Comparison of ENCODE assay signal across 6 cellular contexts in genomic region chr17:8189041-8189710, GRCh38. TPM values are rescaled to one million over a fixed set of nuclear protein-coding genes. Genes with fewer than 3 reads are reported as not detected.
DNase-seq lines count a peak whose midpoint lies in the region; ATAC-seq, FAIRE-seq and TF ChIP-seq lines count a peak whose summit lies in the region.

No MANE protein-coding gene starts in this region.

- H3K27me3 Mint-ChIP-seq in GM23338 (ENCODE audit: insufficient read depth, low read depth, poor library complexity), result peaks cover 15% of the 10 kb centered on the region
- H3K27me3 Mint-ChIP-seq in activated naive CD4-positive, alpha-beta T cell treated with anti-CD3 and anti-CD28 coated beads for 36 hours (ENCODE audit: low read depth), result no peaks in the 10 kb centered on the region

- peaks cover 7% of the 10 kb centered on the region for H3K4me1 Mint-ChIP-seq in GM23338
- H3K4me1 Mint-ChIP-seq in activated naive CD4-positive, alpha-beta T cell treated with anti-CD3 and anti-CD28 coated beads for 36 hours (ENCODE audit: low read depth), result peaks cover 7% of the 10 kb centered on the region

- H3K36me3 ChIP-seq in GM23338 (ENCODE audit: insufficient read depth), result no peaks in the 10 kb centered on the region
- no peaks in the 10 kb centered on the region for H3K36me3 ChIP-seq in lower lobe of right lung

- no peaks in the 10 kb centered on the region for H3K9me2 ChIP-seq in GM23338 (ENCODE audit: insufficient read depth)

- H3K27ac ChIP-seq in GM23338 (ENCODE audit: low read depth) (no peak overlapping the region), lower lobe of right lung (peak overlapping the region; percentile 98)

- intact Hi-C loops in activated naive CD4-positive, alpha-beta T cell treated with anti-CD3 and anti-CD28 coated beads for 36 hours (cut with micrococcal nuclease), result loop anchor here (5.0 kb wide), 1 partner anchor 302 kb away; the partner anchor contains the start of gene CHD3
- intact Hi-C loops in lower lobe of right lung (cut with DNase I), result no loop called here

- no peaks in the 10 kb centered on the region; the same call in 2 of the 3 replicates for H3K36me3 Mint-ChIP-seq in GM23338 (ENCODE audit: low read depth)
- H3K36me3 Mint-ChIP-seq in activated naive CD4-positive, alpha-beta T cell treated with anti-CD3 and anti-CD28 coated beads for 36 hours (ENCODE audit: low read depth), result no peaks in the 10 kb centered on the region

- ATAC-seq in GM23338 (no peak), lower lobe of right lung (peak in 1 of 2 donors; percentile 0)

- no peak for FAIRE-seq in urothelium cell line (lab: Jason Lieb, UNC)

- H3K4me2 ChIP-seq in GM23338, result peak overlapping the region; percentile 35

- H3K4me3 ChIP-seq in GM23338 (peak overlapping the region; percentile 100), lower lobe of right lung (peak overlapping the region; percentile 97)

- H2AFZ ChIP-seq in GM23338, result no peak overlapping the region

- H3K9me3 ChIP-seq in lower lobe of right lung, result no peaks in the 10 kb centered on the region

- H3K27me3 ChIP-seq in GM23338 (ENCODE audit: insufficient read depth) (peaks cover 13% of the 10 kb centered on the region), lower lobe of right lung (ENCODE audit: low read depth) (no peaks in the 10 kb centered on the region)

- H3K4me1 ChIP-seq in GM23338 (ENCODE audit: insufficient read depth) (peaks cover 9% of the 10 kb centered on the region), lower lobe of right lung (peaks cover 60% of the 10 kb centered on the region)

- no peaks in the 10 kb centered on the region for H3K79me2 ChIP-seq in GM23338 (replicated peaks; ENCODE audit: insufficient read depth)

- H3F3A ChIP-seq in GM23338 (replicated peaks; ENCODE audit: low read depth), result peaks cover 15% of the 10 kb centered on the region

- no peak for DNase-seq in GM23338 (ENCODE audit: low spot score)
- peak; percentile 35 for DNase-seq in activated naive CD4-positive, alpha-beta T cell treated with anti-CD3 and anti-CD28 coated beads for 36 hours
- DNase-seq in lower lobe of right lung, result peak; percentile 59
- no peak for DNase-seq in G401 (ENCODE audit: low spot score)
- DNase-seq in stimulated activated CD4-positive, alpha-beta T cell treated with anti-CD3 and anti-CD28 coated beads, Interleukin-4, amount 100 ng/mL, for 24 hours, result no peak
- DNase-seq in urothelium cell line (ENCODE audit: low spot score), result no peak

- no peaks in the 10 kb centered on the region for H3K9me3 Mint-ChIP-seq in GM23338
- H3K9me3 Mint-ChIP-seq in activated naive CD4-positive, alpha-beta T cell treated with anti-CD3 and anti-CD28 coated beads for 36 hours, result no peaks in the 10 kb centered on the region

- CTCF ChIA-PET in activated naive CD4-positive, alpha-beta T cell treated with anti-CD3 and anti-CD28 coated beads for 36 hours (lab: Charles Lee), result interaction anchor here (0.9 to 2.5 kb wide), 7 partner anchors 19 to 69 kb away, joined by 3 to 14 read pairs (median 6); partner anchors contain the start of genes AURKB and CTC1

- H3K27ac Mint-ChIP-seq in GM23338, result no peak overlapping the region
- peak overlapping the region; percentile 82 for H3K27ac Mint-ChIP-seq in activated naive CD4-positive, alpha-beta T cell treated with anti-CD3 and anti-CD28 coated beads for 36 hours

- no peak overlapping the region; the same call in 2 of the 3 replicates for H3K4me3 Mint-ChIP-seq in GM23338
- no peak overlapping the region for H3K4me3 Mint-ChIP-seq in activated naive CD4-positive, alpha-beta T cell treated with anti-CD3 and anti-CD28 coated beads for 36 hours

- TF ChIP-seq CTCF in GM23338 (conservative IDR thresholded peaks at IDR 0.05; ENCODE audit: low read depth in 2 of 2) (no peak), lower lobe of right lung (IDR thresholded peaks at IDR 0.05) (no peak)

- H4K20me1 ChIP-seq in GM23338 (replicated peaks; ENCODE audit: insufficient read depth), result no peaks in the 10 kb centered on the region

- in situ Hi-C loops in G401 (cut with HindIII; ENCODE audit: low sequenced_read_pairs), result loop anchor here (5.0 kb wide), 1 partner anchor 67 kb away; the partner anchor contains the start of gene HES7

TF ChIP-seq in GM23338, 12 proteins besides CTCF, POLR2A, EP300 and RAD21 (continues in another document):
- no peak for TF ChIP-seq POLR2AphosphoS5 (IDR thresholded peaks at IDR 0.05; ENCODE audit: low read depth)
- TF ChIP-seq ZNF331 (CRISPR knock-in tag; IDR thresholded peaks at IDR 0.05; ENCODE audit: low read depth), result no peak
- no peak for TF ChIP-seq JUNB (IDR thresholded peaks at IDR 0.05; ENCODE audit: unreplicated experiment)
- no peak for TF ChIP-seq ETS1 (IDR thresholded peaks at IDR 0.05)
- TF ChIP-seq EZH2 (IDR thresholded peaks at IDR 0.05; ENCODE audit: low read depth, unreplicated experiment), result no peak
- no peak for TF ChIP-seq REST (IDR thresholded peaks at IDR 0.05; ENCODE audit: unreplicated experiment)
- no peak for TF ChIP-seq ZNF114 (CRISPR knock-in tag; IDR thresholded peaks at IDR 0.05)

RNA-seq across cellular contexts. Expression of gene BORCS6, which starts 0.8 kb away (rescaled TPM):
- 3.9 and 7.1 TPM in 2 replicates for total RNA-seq in GM23338 (2014; rRNA removed; shearing (Covaris generic))
- 1.8 and 2.1 TPM in 2 replicates for polyA plus RNA-seq in GM23338 (2016; fragmentation: Nextera tagmentation; extraction: Ambion mirVana)
- total RNA-seq in activated naive CD4-positive, alpha-beta T cell treated with anti-CD3 and anti-CD28 coated beads for 36 hours, result 1 to 10 TPM; 4.0 to 4.3 TPM
- 7.7 TPM for total RNA-seq in lower lobe of right lung
- 24.3 and 25.6 TPM in 2 replicates for total RNA-seq in G401 (2014; rRNA removed; shearing (Covaris generic))

RNA-seq across cellular contexts. Expression of gene TMEM107, which starts 13.0 kb away (rescaled TPM):
- 11.0 and 20.4 TPM in 2 replicates for total RNA-seq in GM23338 (2014; rRNA removed; shearing (Covaris generic))
- polyA plus RNA-seq in GM23338 (2016; fragmentation: Nextera tagmentation; extraction: Ambion mirVana), result 10.8 and 16.3 TPM in 2 replicates
- 10 to 100 TPM; 27.6 to 31.5 TPM for total RNA-seq in activated naive CD4-positive, alpha-beta T cell treated with anti-CD3 and anti-CD28 coated beads for 36 hours
- 12.9 TPM for total RNA-seq in lower lobe of right lung
- 37.8 and 60.6 TPM in 2 replicates for total RNA-seq in G401 (2014; rRNA removed; shearing (Covaris generic))

RNA-seq across cellular contexts. Expression of gene AURKB, which starts 21.2 kb away (rescaled TPM):
- 128 and 135 TPM in 2 replicates for total RNA-seq in GM23338 (2014; rRNA removed; shearing (Covaris generic))
- polyA plus RNA-seq in GM23338 (2016; fragmentation: Nextera tagmentation; extraction: Ambion mirVana), result 202 and 212 TPM in 2 replicates
- total RNA-seq in activated naive CD4-positive, alpha-beta T cell treated with anti-CD3 and anti-CD28 coated beads for 36 hours, result 100 to 1,000 TPM; 243 TPM
- total RNA-seq in lower lobe of right lung, result 2.2 TPM
- 162 and 166 TPM in 2 replicates for total RNA-seq in G401 (2014; rRNA removed; shearing (Covaris generic))

RNA-seq across cellular contexts. Expression of gene VAMP2, which starts 26.4 kb away (rescaled TPM):
- 6.9 and 9.8 TPM in 2 replicates for total RNA-seq in GM23338 (2014; rRNA removed; shearing (Covaris generic))
- 25.4 and 32.3 TPM in 2 replicates for polyA plus RNA-seq in GM23338 (2016; fragmentation: Nextera tagmentation; extraction: Ambion mirVana)
- 10 to 100 TPM; 33.3 to 35.8 TPM for total RNA-seq in activated naive CD4-positive, alpha-beta T cell treated with anti-CD3 and anti-CD28 coated beads for 36 hours
- total RNA-seq in lower lobe of right lung, result 77.0 TPM
- total RNA-seq in G401 (2014; rRNA removed; shearing (Covaris generic)), result 1.0 and 1.4 TPM in 2 replicates

RNA-seq across cellular contexts. Expression of gene PER1, which starts 37.0 kb away (rescaled TPM):
- total RNA-seq in GM23338 (2014; rRNA removed; shearing (Covaris generic)), result 36.1 and 40.5 TPM in 2 replicates
- polyA plus RNA-seq in GM23338 (2016; fragmentation: Nextera tagmentation; extraction: Ambion mirVana), result 12.2 and 12.4 TPM in 2 replicates
- total RNA-seq in activated naive CD4-positive, alpha-beta T cell treated with anti-CD3 and anti-CD28 coated beads for 36 hours, result 10 to 100 TPM; 62.2 to 73.3 TPM
- 252 TPM for total RNA-seq in lower lobe of right lung
- 29.0 and 34.0 TPM in 2 replicates for total RNA-seq in G401 (2014; rRNA removed; shearing (Covaris generic))

Comparison
In these comparisons a context has a peak if more than half of its experiments do, and no peak if none do; other contexts are left out.
1. DNase-seq: peak in activated naive CD4-positive, alpha-beta T cell treated with anti-CD3 and anti-CD28 coated beads for 36 hours (single experiment) and lower lobe of right lung (single experiment); none in GM23338 (single experiment), G401 (single experiment), stimulated activated CD4-positive, alpha-beta T cell treated with anti-CD3 and anti-CD28 coated beads, Interleukin-4, amount 100 ng/mL, for 24 hours (single experiment) and urothelium cell line (single experiment).
2. RNA of gene AURKB, which starts 21.2 kb away (total RNA-seq): 243 TPM in activated naive CD4-positive, alpha-beta T cell treated with anti-CD3 and anti-CD28 coated beads for 36 hours, 162 to 166 TPM in G401 and 128 to 135 TPM in GM23338; 2.2 TPM in lower lobe of right lung (single experiment); every median in the first group is over 10 times any median in the second.